8 cellular contexts compared by ENCODE assay signal in genomic region chr14:58426819-58427288, GRCh38. TPM values are rescaled to one million over a fixed set of nuclear protein-coding genes. Genes with fewer than 3 reads are reported as not detected.
DNase-seq lines count a peak whose midpoint lies in the region; ATAC-seq lines count a peak whose summit lies in the region.

No MANE protein-coding gene starts in this region.

- peaks cover 25% of the 10 kb centered on the region for H3K4me1 Mint-ChIP-seq in central memory CD8-positive, alpha-beta T cell

- no peaks in the 10 kb centered on the region for H3K9me3 Mint-ChIP-seq in central memory CD8-positive, alpha-beta T cell

- ATAC-seq in GM18498 (IDR thresholded peaks at IDR 0.05; ENCODE audit: unreplicated experiment) (peak; percentile 44), HG02938 (IDR thresholded peaks at IDR 0.05; ENCODE audit: unreplicated experiment) (peak; percentile 40), left lobe of liver (peak; percentile 76)
- peak; percentile 7 for ATAC-seq in central memory CD8-positive, alpha-beta T cell (replicated peaks; ENCODE audit: extremely low read depth, poor library complexity, severe bottlenecking)

- H3K27me3 Mint-ChIP-seq in central memory CD8-positive, alpha-beta T cell, result no peaks in the 10 kb centered on the region

- peak overlapping the region; percentile 94 for H3K27ac Mint-ChIP-seq in central memory CD8-positive, alpha-beta T cell (ENCODE audit: low read depth)

- H3K4me3 Mint-ChIP-seq in central memory CD8-positive, alpha-beta T cell, result peak overlapping the region; percentile 82

- peak; percentile 45 for DNase-seq in NCI-H2196 treated with DMSO at 0.1 percent for 48 hours (lab: John Stamatoyannopoulos, UW; ENCODE audit: unreplicated experiment)
- peak; percentile 28 for DNase-seq in activated CD4-positive, CD25-positive, alpha-beta regulatory T cell treated with anti-CD3 and anti-CD28 coated beads, Interleukin-2, amount 50 U/mL, for 16 hours (ENCODE audit: low read depth, low spot score)
- DNase-seq in central memory CD8-positive, alpha-beta T cell (ENCODE audit: low spot score in 2 of 2), result peak; percentile 40 to 44
- DNase-seq in left lobe of liver (ENCODE audit: low spot score), result peak; percentile 68
- peak; percentile 50 to 65 for DNase-seq in stimulated activated CD4-positive, alpha-beta T cell treated with anti-CD3 and anti-CD28 coated beads, Interleukin-2, amount 100 ng/mL, for 24 hours
- DNase-seq in HT-29 (ENCODE audit: low spot score), result no peak

- peaks cover 31% of the 10 kb centered on the region for H3K36me3 Mint-ChIP-seq in central memory CD8-positive, alpha-beta T cell (ENCODE audit: insufficient read depth)

RNA-seq across cellular contexts. Expression of gene TIMM9, which starts 0.5 kb away (rescaled TPM):
- total RNA-seq in left lobe of liver, result 8.7 TPM
- total RNA-seq in HT-29 (2014; rRNA removed; shearing (Covaris generic)), result 9.5 and 11.8 TPM in 2 replicates

RNA-seq across cellular contexts. Expression of gene KIAA0586, which starts 0.7 kb away (rescaled TPM):
- 5.6 TPM for total RNA-seq in left lobe of liver
- total RNA-seq in HT-29 (2014; rRNA removed; shearing (Covaris generic)), result 5.0 TPM in 2 replicates

RNA-seq across cellular contexts. Expression of gene TOMM20L, which starts 31.1 kb away (rescaled TPM):
- not detected for total RNA-seq in left lobe of liver
- not detected in 2 replicates for total RNA-seq in HT-29 (2014; rRNA removed; shearing (Covaris generic))

Comparison
In these comparisons a context has a peak if more than half of its experiments do, and no peak if none do; other contexts are left out.
1. ATAC-seq: peak in every context shown above with its lines; median percentile 76 in left lobe of liver; 44 in GM18498; 40 in HG02938; 7 in central memory CD8-positive, alpha-beta T cell.